In genomic region chr1:52238887-52239707, GRCh38 we compare ENCODE assay signal across 1 cellular context.
TF ChIP-seq lines count a peak whose summit lies in the region.

No MANE protein-coding gene starts in this region.

TF ChIP-seq in HCT116, 20 proteins besides CTCF, POLR2A, EP300 and RAD21 (continued from another document):
- no peak for TF ChIP-seq MAX (IDR thresholded peaks at IDR 0.05)
- TF ChIP-seq ELF1 (IDR thresholded peaks at IDR 0.05; ENCODE audit: borderline replicate concordance, low read depth): no peak
- no peak for TF ChIP-seq EZH2phosphoT487 (IDR thresholded peaks at IDR 0.05; ENCODE audit: borderline replicate concordance)
- no peak for TF ChIP-seq ZFX (IDR thresholded peaks at IDR 0.05)
- no peak for TF ChIP-seq ATF3 (IDR thresholded peaks at IDR 0.05)
- no peak for TF ChIP-seq EZH2 (IDR thresholded peaks at IDR 0.05)
